In genomic region chr4:158050942-158051341, GRCh38 we compare ENCODE assay signal across 20 cellular contexts.
DNase-seq lines count a peak whose midpoint lies in the region; ATAC-seq and TF ChIP-seq lines count a peak whose summit lies in the region.
"Had no signal": no experiment of that assay in that cellular context is flagged by ENCODE, and none has a peak within 500 bp of the region (broad histone marks: within the 10 kb centered on the region; RNA-seq: fewer than 3 reads in every experiment).

No MANE protein-coding gene starts in this region.

- H3K4me3 ChIP-seq in ACC112 (ENCODE audit: low read depth, low read length), result peak overlapping the region; percentile 45
- H3K4me3 ChIP-seq in adipocyte (ENCODE audit: low read length), result peak overlapping the region; percentile 57
- no peak overlapping the region for H3K4me3 ChIP-seq in heart right ventricle
- H3K4me3 ChIP-seq: BLaER1, upper lobe of right lung had no signal

- peak in 6 of 8 donors; percentile 45 to 74 (median 62) for ATAC-seq in heart right ventricle
- ATAC-seq: upper lobe of right lung had no signal

- H3K4me1 ChIP-seq in ACC112 (ENCODE audit: control insufficient read depth, insufficient read depth, low read length, unreplicated experiment) (peaks cover 15% of the 10 kb centered on the region), adipocyte (ENCODE audit: control insufficient read depth, insufficient read depth, low read length) (peaks cover 43% of the 10 kb centered on the region), heart right ventricle (peaks cover 0 to 16% (median 4%) of the 10 kb centered on the region in 9 donors)
- H3K4me1 ChIP-seq: BLaER1, upper lobe of right lung had no signal

- no peaks in the 10 kb centered on the region for H3K9me3 ChIP-seq in adipocyte (ENCODE audit: control insufficient read depth, low read length)
- no peaks in the 10 kb centered on the region for H3K9me3 ChIP-seq in heart right ventricle
- H3K9me3 ChIP-seq: BLaER1, upper lobe of right lung had no signal

- no peaks in the 10 kb centered on the region for H3K27me3 Mint-ChIP-seq in osteocyte (ENCODE audit: unreplicated experiment)
- H3K27me3 Mint-ChIP-seq in activated T-helper 1 cell treated with anti-CD3 and anti-CD28 coated beads, Interleukin-12 subunit alpha, Interleukin-12 subunit beta, Interleukin-2, Interleukin-4 antibody, amounts not matched to agents 30 ng/mL and 10 ng/mL and 1 ng/mL, durations not matched to agents 14 hours and 24 hours and 36 hours (ENCODE audit: insufficient read depth), result no peaks in the 10 kb centered on the region
- H3K27me3 Mint-ChIP-seq: activated naive CD8-positive, alpha-beta T cell treated with anti-CD3 and anti-CD28 coated beads, Interleukin-2, amount 10 ng/mL, durations not matched to agents 7 days and 5 days; IgD-negative memory B cell; naive B cell; stimulated activated naive CD8-positive, alpha-beta T cell treated with anti-CD3 and anti-CD28 coated beads, Interleukin-15, Interleukin-2, amounts not matched to agents 100 ng/mL and 50 ng/mL, for 24 hours had no signal

- H3K4me1 Mint-ChIP-seq in osteocyte (ENCODE audit: unreplicated experiment), result peaks cover 24% of the 10 kb centered on the region
- H3K4me1 Mint-ChIP-seq in activated T-helper 1 cell treated with anti-CD3 and anti-CD28 coated beads, Interleukin-12 subunit alpha, Interleukin-12 subunit beta, Interleukin-2, Interleukin-4 antibody, amounts not matched to agents 30 ng/mL and 10 ng/mL and 1 ng/mL, durations not matched to agents 14 hours and 24 hours and 36 hours (ENCODE audit: low read depth), result no peaks in the 10 kb centered on the region
- H3K4me1 Mint-ChIP-seq: activated naive CD8-positive, alpha-beta T cell treated with anti-CD3 and anti-CD28 coated beads, Interleukin-2, amount 10 ng/mL, durations not matched to agents 7 days and 5 days; IgD-negative memory B cell; naive B cell had no signal

- peaks cover 3% of the 10 kb centered on the region for H3K9me3 Mint-ChIP-seq in osteocyte (ENCODE audit: unreplicated experiment)
- no peaks in the 10 kb centered on the region for H3K9me3 Mint-ChIP-seq in activated T-helper 1 cell treated with anti-CD3 and anti-CD28 coated beads, Interleukin-12 subunit alpha, Interleukin-12 subunit beta, Interleukin-2, Interleukin-4 antibody, amounts not matched to agents 30 ng/mL and 10 ng/mL and 1 ng/mL, durations not matched to agents 14 hours and 24 hours and 36 hours
- H3K9me3 Mint-ChIP-seq: activated naive CD8-positive, alpha-beta T cell treated with anti-CD3 and anti-CD28 coated beads, Interleukin-2, amount 10 ng/mL, durations not matched to agents 7 days and 5 days had no signal

- no peak overlapping the region for H3K4me3 Mint-ChIP-seq in osteocyte (ENCODE audit: unreplicated experiment)
- H3K4me3 Mint-ChIP-seq in activated T-helper 1 cell treated with anti-CD3 and anti-CD28 coated beads, Interleukin-12 subunit alpha, Interleukin-12 subunit beta, Interleukin-2, Interleukin-4 antibody, amounts not matched to agents 30 ng/mL and 10 ng/mL and 1 ng/mL, durations not matched to agents 14 hours and 24 hours and 36 hours, result no peak overlapping the region
- H3K4me3 Mint-ChIP-seq: activated naive CD8-positive, alpha-beta T cell treated with anti-CD3 and anti-CD28 coated beads, Interleukin-2, amount 10 ng/mL, durations not matched to agents 7 days and 5 days; IgD-negative memory B cell; naive B cell; stimulated activated naive CD8-positive, alpha-beta T cell treated with anti-CD3 and anti-CD28 coated beads, Interleukin-15, Interleukin-2, amounts not matched to agents 100 ng/mL and 50 ng/mL, for 24 hours had no signal

- peak overlapping the region; percentile 44 for H3K9ac ChIP-seq in adipocyte (ENCODE audit: low read length)
- H3K9ac ChIP-seq: BLaER1 had no signal

- peak overlapping the region; percentile 73 for H3K27ac Mint-ChIP-seq in osteocyte (ENCODE audit: unreplicated experiment)
- H3K27ac Mint-ChIP-seq in activated T-helper 1 cell treated with anti-CD3 and anti-CD28 coated beads, Interleukin-12 subunit alpha, Interleukin-12 subunit beta, Interleukin-2, Interleukin-4 antibody, amounts not matched to agents 30 ng/mL and 10 ng/mL and 1 ng/mL, durations not matched to agents 14 hours and 24 hours and 36 hours, result no peak overlapping the region
- H3K27ac Mint-ChIP-seq: activated naive CD8-positive, alpha-beta T cell treated with anti-CD3 and anti-CD28 coated beads, Interleukin-2, amount 10 ng/mL, durations not matched to agents 7 days and 5 days; IgD-negative memory B cell; naive B cell; stimulated activated naive CD8-positive, alpha-beta T cell treated with anti-CD3 and anti-CD28 coated beads, Interleukin-15, Interleukin-2, amounts not matched to agents 100 ng/mL and 50 ng/mL, for 24 hours had no signal

- H3K36me3 Mint-ChIP-seq in osteocyte (ENCODE audit: unreplicated experiment), result no peaks in the 10 kb centered on the region
- H3K36me3 Mint-ChIP-seq in activated T-helper 1 cell treated with anti-CD3 and anti-CD28 coated beads, Interleukin-12 subunit alpha, Interleukin-12 subunit beta, Interleukin-2, Interleukin-4 antibody, amounts not matched to agents 30 ng/mL and 10 ng/mL and 1 ng/mL, durations not matched to agents 14 hours and 24 hours and 36 hours (ENCODE audit: low read depth), result no peaks in the 10 kb centered on the region
- H3K36me3 Mint-ChIP-seq: activated naive CD8-positive, alpha-beta T cell treated with anti-CD3 and anti-CD28 coated beads, Interleukin-2, amount 10 ng/mL, durations not matched to agents 7 days and 5 days; IgD-negative memory B cell; naive B cell had no signal

- WGBS in heart right ventricle, 2 donors, result 59 to 71% methylated on average over 2 of the region's 2 CpGs

- H3K79me2 ChIP-seq in ACC112 (ENCODE audit: control insufficient read depth, insufficient read depth, low read length, unreplicated experiment), result no peaks in the 10 kb centered on the region

- TF ChIP-seq CTCF in heart right ventricle (IDR thresholded peaks at IDR 0.05), result no peak
- TF ChIP-seq CTCF in osteocyte (IDR thresholded peaks at IDR 0.05), result no peak

- H3K36me3 ChIP-seq in ACC112 (ENCODE audit: insufficient read depth, low read length) (no peaks in the 10 kb centered on the region), adipocyte (ENCODE audit: control insufficient read depth, insufficient read depth, low read length, severe bottlenecking) (no peaks in the 10 kb centered on the region), heart right ventricle (no peaks in the 10 kb centered on the region)
- H3K36me3 ChIP-seq: BLaER1, upper lobe of right lung had no signal

- peak overlapping the region; percentile 89 for H3K27ac ChIP-seq in ACC112 (ENCODE audit: low read depth, low read length)
- peak overlapping the region in 6 of 10 donors; percentile 24 to 61 (median 50) for H3K27ac ChIP-seq in heart right ventricle
- no peak overlapping the region for H3K27ac ChIP-seq in substantia nigra (ENCODE audit: low read depth, low read length, poor library complexity, severe bottlenecking)
- H3K27ac ChIP-seq: BLaER1, HL-60, upper lobe of right lung had no signal

- intact Hi-C loops in heart right ventricle (cut with DNase I), result no loop called here
- intact Hi-C loops in activated T-helper 1 cell treated with anti-CD3 and anti-CD28 coated beads, Interleukin-12 subunit alpha, Interleukin-12 subunit beta, Interleukin-2, Interleukin-4 antibody, amounts not matched to agents 30 ng/mL and 10 ng/mL and 1 ng/mL, durations not matched to agents 14 hours and 24 hours and 36 hours (cut with micrococcal nuclease), result no loop called here

- H3K27me3 ChIP-seq in ACC112 (ENCODE audit: insufficient read depth, low read length) (no peaks in the 10 kb centered on the region), adipocyte (replicated peaks; ENCODE audit: control insufficient read depth, insufficient read depth, low read length) (no peaks in the 10 kb centered on the region), heart right ventricle (no peaks in the 10 kb centered on the region)
- H3K27me3 ChIP-seq: BLaER1, upper lobe of right lung had no signal

- H2AFZ ChIP-seq in ACC112 (ENCODE audit: low read length, unreplicated experiment), result peak overlapping the region; percentile 47

- in situ Hi-C loops in KBM-7 (cut with MboI; ENCODE audit: low pct_unique_long_range_greater_than_20kb, low sequenced_read_pairs), result no loop called here

- no peak for DNase-seq in adipocyte (ENCODE audit: low read depth)
- DNase-seq in heart right ventricle, result no peak
- DNase-seq in osteocyte (ENCODE audit: extremely low spot score, unreplicated experiment), result no peak
- no peak for DNase-seq in KBM-7
- no peak for DNase-seq in EL
- no peak for DNase-seq in activated T-helper 1 cell treated with anti-CD3 and anti-CD28 coated beads, Interleukin-12 subunit alpha, Interleukin-12 subunit beta, Interleukin-2, Interleukin-4 antibody, amounts not matched to agents 30 ng/mL and 10 ng/mL and 1 ng/mL, durations not matched to agents 14 hours and 24 hours and 36 hours (ENCODE audit: low spot score)
- no peak for DNase-seq in substantia nigra (lab: John Stamatoyannopoulos, UW)
- DNase-seq: activated naive CD8-positive, alpha-beta T cell treated with anti-CD3 and anti-CD28 coated beads, Interleukin-2, amount 10 ng/mL, durations not matched to agents 7 days and 5 days; dermis blood vessel endothelial cell; naive B cell; NCI-H1417; NCI-H2171 treated with DMSO at 0.1 percent for 48 hours; NCI-H748 treated with DMSO at 0.1 percent for 48 hours; stimulated activated CD4-positive, alpha-beta T cell treated with anti-CD3 and anti-CD28 coated beads, Interleukin-4, amount 100 ng/mL, for 24 hours; upper lobe of right lung had no signal

Comparison
In these comparisons a context has a peak if more than half of its experiments do, and no peak if none do; other contexts are left out.
1. H3K4me3 ChIP-seq: peak in ACC112 (single experiment) and adipocyte (single experiment); none in heart right ventricle (0 of 10).